Comparison of ENCODE assay signal across 8 cellular contexts in genomic region chr1:206631085-206631509, GRCh38. TPM values are rescaled to one million over a fixed set of nuclear protein-coding genes. Genes with fewer than 3 reads are reported as not detected.
DNase-seq lines count a peak whose midpoint lies in the region; ATAC-seq, FAIRE-seq and TF ChIP-seq lines count a peak whose summit lies in the region.

No MANE protein-coding gene starts in this region.

- H3K27me3 Mint-ChIP-seq in endothelial cell (ENCODE audit: unreplicated experiment) (peaks cover 6% of the 10 kb centered on the region), naive B cell (peaks cover 4 to 9% (median 5%) of the 10 kb centered on the region in 3 donors)

- POLR2A ChIA-PET in A549 (lab: Yijun Ruan, JAX), result interaction anchor here (0.5 to 1.3 kb wide), 3 partner anchors 19 to 53 kb away, joined by 3 to 6 read pairs (median 4); partner anchors contain the start of gene EIF2D

- H3K4me1 Mint-ChIP-seq in endothelial cell (ENCODE audit: unreplicated experiment) (peaks cover 13% of the 10 kb centered on the region), naive B cell (peaks cover 12 to 15% (median 14%) of the 10 kb centered on the region in 3 donors)

- no peak overlapping the region for H3K4me2 ChIP-seq in A549

- no peak for FAIRE-seq in A549 (lab: Jason Lieb, UNC)

- H3K4me3 Mint-ChIP-seq in endothelial cell (ENCODE audit: unreplicated experiment) (no peak overlapping the region), naive B cell (no peak overlapping the region)

- H3K4me1 ChIP-seq in A549 (peaks cover 14% of the 10 kb centered on the region; the same call in 2 of the 3 replicates), SJSA1 (replicated peaks) (peaks cover 19% of the 10 kb centered on the region)

- no peaks in the 10 kb centered on the region for H3K27me3 ChIP-seq in SJSA1 (replicated peaks)

- TF ChIP-seq RAD21 in A549 (conservative IDR thresholded peaks at IDR 0.05 in 1 of 2, IDR thresholded peaks at IDR 0.05 in 1 of 2), result peak; percentile 60 to 66

- CTCF ChIA-PET in A549 (lab: Yijun Ruan, JAX), result interaction anchor here (0.8 to 19.0 kb wide), 25 partner anchors 10 to 351 kb away, joined by 3 to 452 read pairs (median 6); partner anchors contain the start of gene EIF2D

- ATAC-seq in A549, result peak in 1 of 2 experiments; percentile 49; a peak in 3 of 6 replicates
- ATAC-seq in naive B cell (ENCODE audit: low read depth in 2 of 2), result peak; percentile 27 to 35
- ATAC-seq in GM18858 (IDR thresholded peaks at IDR 0.05; ENCODE audit: unreplicated experiment), result no peak
- ATAC-seq in HG02970 (IDR thresholded peaks at IDR 0.05; ENCODE audit: low FRiP score, unreplicated experiment), result no peak

- H3K36me3 ChIP-seq in SJSA1, result 0 out of 2 replicates have a peak, but pooled peaks cover 2% of the 10 kb centered on the region

- no peak for TF ChIP-seq POLR2A in A549 (IDR thresholded peaks at IDR 0.05; ENCODE audit: low read length)

- H3K27ac Mint-ChIP-seq in endothelial cell (ENCODE audit: unreplicated experiment), result no peak overlapping the region
- H3K27ac Mint-ChIP-seq in naive B cell, result no peak overlapping the region

- 19% methylated on average over 4 of the region's 4 CpGs for WGBS in A549 (ENCODE audit: missing lambda C conversion rate)

- H3K27ac ChIP-seq in A549 (peak overlapping the region in 1 of 2 experiments; percentile 2; a peak in 1 of 6 replicates), SJSA1 (no peak overlapping the region)

- peak; percentile 63 for TF ChIP-seq CTCF in A549 (IDR thresholded peaks at IDR 0.05)
- TF ChIP-seq CTCF in GM10266 (IDR thresholded peaks at IDR 0.05; ENCODE audit: control insufficient read depth, insufficient read depth, low read depth, missing control alignments), result peak; percentile 59
- peak; percentile 27 for TF ChIP-seq CTCF in endothelial cell (IDR thresholded peaks at IDR 0.05; ENCODE audit: unreplicated experiment)

- H3K4me3 ChIP-seq in A549 (no peak overlapping the region), SJSA1 (no peak overlapping the region)

- H3K36me3 Mint-ChIP-seq in endothelial cell (ENCODE audit: low read depth, unreplicated experiment) (no peaks in the 10 kb centered on the region), naive B cell (no peaks in the 10 kb centered on the region)

- H3K9me3 ChIP-seq in A549, result peaks cover 5% of the 10 kb centered on the region; the same call in 1 of the 3 replicates
- H3K9me3 ChIP-seq in SJSA1 (replicated peaks), result no peaks in the 10 kb centered on the region

- H3K9me3 Mint-ChIP-seq in endothelial cell (ENCODE audit: unreplicated experiment) (no peaks in the 10 kb centered on the region), naive B cell (peaks cover 0 to 5% (median 0%) of the 10 kb centered on the region in 7 donors)

- TF ChIP-seq EP300 in A549 (IDR thresholded peaks at IDR 0.05), result no peak

- DNase-seq in A549 (ENCODE audit: low read depth in 1 of 2, low spot score in 1 of 2) (peak; percentile 82 to 94), GM10266 (ENCODE audit: extremely low spot score) (peak; percentile 75), NCI-H1417 treated with DMSO at 0.1 percent for 48 hours (lab: John Stamatoyannopoulos, UW) (peak; percentile 13), SJSA1 (ENCODE audit: low read depth in 1 of 2, low spot score in 2 of 2) (peak; percentile 61 to 68), endothelial cell (ENCODE audit: low spot score) (peak; percentile 58), naive B cell (peak; percentile 35)

TF ChIP-seq in A549, 52 proteins besides CTCF, POLR2A, EP300 and RAD21:
- TF ChIP-seq USF2 (IDR thresholded peaks at IDR 0.05) (peak; percentile 97), MAX (IDR thresholded peaks at IDR 0.05) (peak; percentile 27; the same call in 1 of the 2 replicates), NPAS2 (CRISPR knock-in tag; IDR thresholded peaks at IDR 0.05; ENCODE audit: borderline replicate concordance) (peak; percentile 82; the same call in 1 of the 2 replicates), RARB (CRISPR knock-in tag; IDR thresholded peaks at IDR 0.05) (no peak), CBX2 (IDR thresholded peaks at IDR 0.05; ENCODE audit: borderline replicate concordance, low read depth) (no peak), SMC3 (IDR thresholded peaks at IDR 0.05) (peak; percentile 54)
TF ChIP-seq in A549: peak in this region for 4.

RNA-seq across cellular contexts. Expression of gene DYRK3, which starts 4.2 kb away (rescaled TPM):
- polyA plus RNA-seq in A549 (2011; rRNA removed), result 7.3 and 9.3 TPM in 2 replicates
- polyA plus RNA-seq in A549 (2012; cell fraction: cytosol; rRNA removed), result 1.8 and 2.1 TPM in 2 replicates
- polyA plus RNA-seq in A549 (2012; cell fraction: nucleus; rRNA removed), result 2.0 and 2.6 TPM in 2 replicates
- polyA plus RNA-seq in A549 (2017; fragmentation: RNase III; extraction: RNeasy Plus Mini Kit Qiagen cat#74134 plus additional on column Dnase treatment), result 8.2 to 8.8 TPM (median 8.7 TPM) in 3 replicates
- 8.5 and 10.5 TPM in 2 replicates for polyA minus RNA-seq in A549 (2011; rRNA and poly(A)+ RNA removed)
- total RNA-seq in SJSA1 (2014; rRNA removed; shearing (Covaris generic)), result 3.9 and 11.2 TPM in 2 replicates
- total RNA-seq in endothelial cell (ENCODE audit: unreplicated experiment), result 3.2 TPM
- polyA plus RNA-seq in naive B cell (ENCODE audit: low read depth in 6 of 6), result not detected

RNA-seq across cellular contexts. Expression of gene EIF2D, which starts 18.8 kb away (rescaled TPM):
- 63.2 and 72.6 TPM in 2 replicates for polyA plus RNA-seq in A549 (2011; rRNA removed)
- polyA plus RNA-seq in A549 (2012; cell fraction: cytosol; rRNA removed), result 45.6 and 50.6 TPM in 2 replicates
- polyA plus RNA-seq in A549 (2012; cell fraction: nucleus; rRNA removed), result 39.4 and 47.8 TPM in 2 replicates
- polyA plus RNA-seq in A549 (2017; fragmentation: RNase III; extraction: RNeasy Plus Mini Kit Qiagen cat#74134 plus additional on column Dnase treatment), result 31.8 to 32.7 TPM (median 32.5 TPM) in 3 replicates
- 34.0 and 46.7 TPM in 2 replicates for polyA minus RNA-seq in A549 (2011; rRNA and poly(A)+ RNA removed)
- total RNA-seq in SJSA1 (2014; rRNA removed; shearing (Covaris generic)), result 41.0 and 53.8 TPM in 2 replicates
- 32.7 TPM for total RNA-seq in endothelial cell (ENCODE audit: unreplicated experiment)
- 10 to 100 TPM; 25.2 to 46.2 (median 31.8) TPM for polyA plus RNA-seq in naive B cell (ENCODE audit: low read depth in 6 of 6)

RNA-seq across cellular contexts. Expression of gene MAPKAPK2, which starts 53.6 kb away (rescaled TPM):
- polyA plus RNA-seq in A549 (2011; rRNA removed) (37.2 and 48.5 TPM in 2 replicates), A549 (2017; fragmentation: RNase III; extraction: RNeasy Plus Mini Kit Qiagen cat#74134 plus additional on column Dnase treatment) (36.5 to 43.8 TPM (median 43.0 TPM) in 3 replicates), naive B cell (ENCODE audit: low read depth in 6 of 6) (1 to 10 TPM; 1.7 to 3.6 (median 2.8) TPM)
- polyA plus RNA-seq in A549 (2012; cell fraction: cytosol; rRNA removed), result 34.3 and 42.5 TPM in 2 replicates
- polyA plus RNA-seq in A549 (2012; cell fraction: nucleus; rRNA removed), result 62.0 and 66.6 TPM in 2 replicates
- 49.2 and 51.4 TPM in 2 replicates for polyA minus RNA-seq in A549 (2011; rRNA and poly(A)+ RNA removed)
- total RNA-seq in SJSA1 (2014; rRNA removed; shearing (Covaris generic)), result 45.4 and 58.6 TPM in 2 replicates
- 109 TPM for total RNA-seq in endothelial cell (ENCODE audit: unreplicated experiment)

Comparison
In these comparisons a context has a peak if more than half of its experiments do, and no peak if none do; other contexts are left out.
1. ATAC-seq: peak in naive B cell (2 of 2); none in GM18858 (single experiment) and HG02970 (single experiment).
2. DNase-seq: peak in every context shown above with its lines; median percentile 88 in A549; 75 in GM10266; 64 in SJSA1; 58 in endothelial cell; 35 in naive B cell; 13 in NCI-H1417 treated with DMSO at 0.1 percent for 48 hours.
3. Peak in every context shown above with its lines, with median percentiles within 50 percentile points of each other: CTCF ChIP-seq.